In genomic region chr11:75347781-75348613, GRCh38 we compare ENCODE assay signal across 10 cellular contexts. TPM values are rescaled to one million over a fixed set of nuclear protein-coding genes. Genes with fewer than 3 reads are reported as not detected.
A peak's percentile ranks its signal among the peaks of the same experiment; 100 is the strongest.
DNase-seq lines count a peak whose midpoint lies in the region; ATAC-seq, FAIRE-seq and TF ChIP-seq lines count a peak whose summit lies in the region.
"Had no signal": no experiment of that assay in that cellular context is flagged by ENCODE, and none has a peak within 500 bp of the region (broad histone marks: within the 10 kb centered on the region; RNA-seq: fewer than 3 reads in every experiment).

No MANE protein-coding gene starts in this region.

- ATAC-seq in esophagus mucosa = no peak

- peak overlapping the region in 1 of 2 donors; percentile 19 for H3K27ac ChIP-seq in kidney (ENCODE audit: low read depth in 2 of 2, low read length in 2 of 2)
- H3K27ac ChIP-seq: parathyroid adenoma had no signal

- peak overlapping the region; percentile 54 for H3K27ac Mint-ChIP-seq in activated naive CD4-positive, alpha-beta T cell treated with anti-CD3 and anti-CD28 coated beads for 36 hours
- H3K27ac Mint-ChIP-seq in activated naive CD4-positive, alpha-beta T cell treated with anti-CD3 and anti-CD28 coated beads, Interleukin-2, amount 10 ng/mL, durations not matched to agents 7 days and 5 days = no peak overlapping the region
- H3K27ac Mint-ChIP-seq in activated T-helper 2 cell treated with anti-CD3 and anti-CD28 coated beads, Interferon-gamma antibody, Interleukin-2, Interleukin-4, amounts not matched to agents 10 μg/mL and 5 μg/mL and 100 μg/mL, durations not matched to agents 14 hours and 24 hours and 36 hours = peak overlapping the region; percentile 18
- H3K27ac Mint-ChIP-seq in type B pancreatic cell = no peak overlapping the region

- no peak overlapping the region for H3K4me3 Mint-ChIP-seq in activated naive CD4-positive, alpha-beta T cell treated with anti-CD3 and anti-CD28 coated beads for 36 hours
- H3K4me3 Mint-ChIP-seq in activated naive CD4-positive, alpha-beta T cell treated with anti-CD3 and anti-CD28 coated beads, Interleukin-2, amount 10 ng/mL, durations not matched to agents 7 days and 5 days = no peak overlapping the region
- no peak overlapping the region for H3K4me3 Mint-ChIP-seq in activated T-helper 2 cell treated with anti-CD3 and anti-CD28 coated beads, Interferon-gamma antibody, Interleukin-2, Interleukin-4, amounts not matched to agents 10 μg/mL and 5 μg/mL and 100 μg/mL, durations not matched to agents 14 hours and 24 hours and 36 hours (ENCODE audit: low read depth)
- H3K4me3 Mint-ChIP-seq in type B pancreatic cell = peak overlapping the region; percentile 18

- H3K4me1 ChIP-seq in kidney (ENCODE audit: control insufficient read depth in 1 of 2, insufficient read depth in 1 of 2, low read depth in 1 of 2, low read length in 2 of 2) = peaks cover 22 to 69% of the 10 kb centered on the region in 2 donors
- H3K4me1 ChIP-seq: parathyroid adenoma had no signal

- FAIRE-seq in kidney (lab: Jason Lieb, UNC) = no peak
- FAIRE-seq: TTC549 had no signal

- H3K4me3 ChIP-seq in kidney (ENCODE audit: low read length in 2 of 2) (no peak overlapping the region), lower leg skin (ENCODE audit: low read depth, poor library complexity, severe bottlenecking) (no peak overlapping the region)

- H3K36me3 Mint-ChIP-seq in activated naive CD4-positive, alpha-beta T cell treated with anti-CD3 and anti-CD28 coated beads for 36 hours (ENCODE audit: low read depth) = no peaks in the 10 kb centered on the region
- no peaks in the 10 kb centered on the region for H3K36me3 Mint-ChIP-seq in activated naive CD4-positive, alpha-beta T cell treated with anti-CD3 and anti-CD28 coated beads, Interleukin-2, amount 10 ng/mL, durations not matched to agents 7 days and 5 days
- H3K36me3 Mint-ChIP-seq in activated T-helper 2 cell treated with anti-CD3 and anti-CD28 coated beads, Interferon-gamma antibody, Interleukin-2, Interleukin-4, amounts not matched to agents 10 μg/mL and 5 μg/mL and 100 μg/mL, durations not matched to agents 14 hours and 24 hours and 36 hours (ENCODE audit: low read depth) = no peaks in the 10 kb centered on the region
- no peaks in the 10 kb centered on the region for H3K36me3 Mint-ChIP-seq in type B pancreatic cell

- no peaks in the 10 kb centered on the region for H3K27me3 Mint-ChIP-seq in activated naive CD4-positive, alpha-beta T cell treated with anti-CD3 and anti-CD28 coated beads for 36 hours (ENCODE audit: low read depth)
- peaks cover 7% of the 10 kb centered on the region for H3K27me3 Mint-ChIP-seq in activated naive CD4-positive, alpha-beta T cell treated with anti-CD3 and anti-CD28 coated beads, Interleukin-2, amount 10 ng/mL, durations not matched to agents 7 days and 5 days
- no peaks in the 10 kb centered on the region for H3K27me3 Mint-ChIP-seq in activated T-helper 2 cell treated with anti-CD3 and anti-CD28 coated beads, Interferon-gamma antibody, Interleukin-2, Interleukin-4, amounts not matched to agents 10 μg/mL and 5 μg/mL and 100 μg/mL, durations not matched to agents 14 hours and 24 hours and 36 hours (ENCODE audit: low read depth)
- peaks cover 2% of the 10 kb centered on the region for H3K27me3 Mint-ChIP-seq in type B pancreatic cell

- CTCF ChIA-PET in activated naive CD4-positive, alpha-beta T cell treated with anti-CD3 and anti-CD28 coated beads for 36 hours (lab: Charles Lee) = interaction anchor here (0.6 to 3.6 kb wide), 2 partner anchors 7 to 73 kb away, joined by 4 to 23 read pairs; no protein-coding TSS in a partner anchor
- CTCF ChIA-PET in activated naive CD4-positive, alpha-beta T cell treated with anti-CD3 and anti-CD28 coated beads, Interleukin-2, amount 10 ng/mL, durations not matched to agents 7 days and 5 days (lab: Charles Lee) = interaction anchor here (0.8 kb wide), 1 partner anchor 11 kb away, joined by 3 read pairs; no protein-coding TSS in a partner anchor

- no peak for DNase-seq in activated naive CD4-positive, alpha-beta T cell treated with anti-CD3 and anti-CD28 coated beads for 36 hours
- no peak for DNase-seq in activated naive CD4-positive, alpha-beta T cell treated with anti-CD3 and anti-CD28 coated beads, Interleukin-2, amount 10 ng/mL, durations not matched to agents 7 days and 5 days
- no peak for DNase-seq in activated T-helper 2 cell treated with anti-CD3 and anti-CD28 coated beads, Interferon-gamma antibody, Interleukin-2, Interleukin-4, amounts not matched to agents 10 μg/mL and 5 μg/mL and 100 μg/mL, durations not matched to agents 14 hours and 24 hours and 36 hours (ENCODE audit: low spot score)
- peak; percentile 63 for DNase-seq in kidney
- DNase-seq in type B pancreatic cell (ENCODE audit: extremely low spot score, unreplicated experiment) = no peak
- no peak for DNase-seq in lower leg skin (ENCODE audit: low spot score in 2 of 2)
- DNase-seq in NCI-H1048 (lab: John Stamatoyannopoulos, UW) = no peak

- H3K9me3 Mint-ChIP-seq in activated naive CD4-positive, alpha-beta T cell treated with anti-CD3 and anti-CD28 coated beads for 36 hours = no peaks in the 10 kb centered on the region
- H3K9me3 Mint-ChIP-seq in activated naive CD4-positive, alpha-beta T cell treated with anti-CD3 and anti-CD28 coated beads, Interleukin-2, amount 10 ng/mL, durations not matched to agents 7 days and 5 days = no peaks in the 10 kb centered on the region
- H3K9me3 Mint-ChIP-seq in activated T-helper 2 cell treated with anti-CD3 and anti-CD28 coated beads, Interferon-gamma antibody, Interleukin-2, Interleukin-4, amounts not matched to agents 10 μg/mL and 5 μg/mL and 100 μg/mL, durations not matched to agents 14 hours and 24 hours and 36 hours = no peaks in the 10 kb centered on the region
- H3K9me3 Mint-ChIP-seq in type B pancreatic cell = no peaks in the 10 kb centered on the region

- H3K36me3 ChIP-seq in kidney (ENCODE audit: control insufficient read depth in 1 of 2, insufficient read depth in 2 of 2, low read length in 2 of 2) = no peaks in the 10 kb centered on the region

- H3K4me1 Mint-ChIP-seq in activated naive CD4-positive, alpha-beta T cell treated with anti-CD3 and anti-CD28 coated beads for 36 hours (ENCODE audit: low read depth) = peaks cover 86% of the 10 kb centered on the region
- H3K4me1 Mint-ChIP-seq in activated naive CD4-positive, alpha-beta T cell treated with anti-CD3 and anti-CD28 coated beads, Interleukin-2, amount 10 ng/mL, durations not matched to agents 7 days and 5 days = peaks cover 69% of the 10 kb centered on the region
- peaks cover 44% of the 10 kb centered on the region for H3K4me1 Mint-ChIP-seq in activated T-helper 2 cell treated with anti-CD3 and anti-CD28 coated beads, Interferon-gamma antibody, Interleukin-2, Interleukin-4, amounts not matched to agents 10 μg/mL and 5 μg/mL and 100 μg/mL, durations not matched to agents 14 hours and 24 hours and 36 hours (ENCODE audit: low read depth)
- H3K4me1 Mint-ChIP-seq in type B pancreatic cell (ENCODE audit: unreplicated experiment) = peaks cover 60% of the 10 kb centered on the region

- intact Hi-C loops in activated naive CD4-positive, alpha-beta T cell treated with anti-CD3 and anti-CD28 coated beads for 36 hours (cut with micrococcal nuclease) = loop anchor here (10.0 kb wide), 1 partner anchor 853 kb away; the partner anchor contains the start of gene LIPT2
- intact Hi-C loops in activated T-helper 2 cell treated with anti-CD3 and anti-CD28 coated beads, Interferon-gamma antibody, Interleukin-2, Interleukin-4, amounts not matched to agents 10 μg/mL and 5 μg/mL and 100 μg/mL, durations not matched to agents 14 hours and 24 hours and 36 hours (cut with micrococcal nuclease) = no loop called here
- intact Hi-C loops in kidney (cut with DNase I) (no loop called here), lower leg skin (cut with DNase I; ENCODE audit: low total_unique reads) (no loop called here)

- 23% methylated on average over 8 of the region's 8 CpGs for WGBS in lower leg skin, 2 donors

- H3K9me3 ChIP-seq in kidney (ENCODE audit: control insufficient read depth in 1 of 2, low read length in 2 of 2) = no peaks in the 10 kb centered on the region

- no peak overlapping the region for H3K9ac ChIP-seq in kidney (ENCODE audit: low read length in 2 of 2)
- H3K9ac ChIP-seq: parathyroid adenoma had no signal

- TF ChIP-seq CTCF in kidney (IDR thresholded peaks at IDR 0.05; ENCODE audit: borderline replicate concordance, extremely low read depth, insufficient read depth) (no peak), type B pancreatic cell (conservative IDR thresholded peaks at IDR 0.05) (no peak), lower leg skin (IDR thresholded peaks at IDR 0.05) (no peak)

- no peak for TF ChIP-seq POLR2A in lower leg skin (IDR thresholded peaks at IDR 0.05)

RNA-seq across cellular contexts. Expression of gene ARRB1, which starts 3.5 kb away (rescaled TPM):
- 10 to 100 TPM; 15.7 to 16.6 TPM for total RNA-seq in activated naive CD4-positive, alpha-beta T cell treated with anti-CD3 and anti-CD28 coated beads for 36 hours
- total RNA-seq in activated T-helper 2 cell treated with anti-CD3 and anti-CD28 coated beads, Interferon-gamma antibody, Interleukin-2, Interleukin-4, amounts not matched to agents 10 μg/mL and 5 μg/mL and 100 μg/mL, durations not matched to agents 14 hours and 24 hours and 36 hours = 15.1 and 19.3 TPM in 2 replicates
- total RNA-seq in kidney (53.8 TPM), type B pancreatic cell (ENCODE audit: low replicate concordance) (32.7 and 32.8 TPM in 2 replicates), esophagus mucosa (7.6 TPM), lower leg skin (100 to 1,000 TPM in 1 of 4 donors, 10 to 100 TPM in 3; 26.3 to 104 (median 29.3) TPM)
- polyA plus RNA-seq in kidney (ENCODE audit: insufficient read depth, low read depth, low replicate concordance) = 17.6 TPM

RNA-seq across cellular contexts. Expression of gene RPS3, which starts 51.3 kb away (rescaled TPM):
- total RNA-seq in activated naive CD4-positive, alpha-beta T cell treated with anti-CD3 and anti-CD28 coated beads for 36 hours = 1,000 to 10,000 TPM; 5,069 to 5,116 TPM
- total RNA-seq in activated T-helper 2 cell treated with anti-CD3 and anti-CD28 coated beads, Interferon-gamma antibody, Interleukin-2, Interleukin-4, amounts not matched to agents 10 μg/mL and 5 μg/mL and 100 μg/mL, durations not matched to agents 14 hours and 24 hours and 36 hours = 3,460 and 3,552 TPM in 2 replicates
- total RNA-seq in kidney (1,724 TPM), type B pancreatic cell (ENCODE audit: low replicate concordance) (3,170 and 3,442 TPM in 2 replicates), esophagus mucosa (2,660 TPM), lower leg skin (1,000 to 10,000 TPM; 1,197 to 2,282 (median 2,051) TPM)
- 1,510 TPM for polyA plus RNA-seq in kidney (ENCODE audit: insufficient read depth, low read depth, low replicate concordance)

Comparison
In these comparisons a context has a peak if more than half of its experiments do, and no peak if none do; other contexts are left out.
1. H3K27ac Mint-ChIP-seq: peak in activated naive CD4-positive, alpha-beta T cell treated with anti-CD3 and anti-CD28 coated beads for 36 hours (single experiment) and activated T-helper 2 cell treated with anti-CD3 and anti-CD28 coated beads, Interferon-gamma antibody, Interleukin-2, Interleukin-4, amounts not matched to agents 10 μg/mL and 5 μg/mL and 100 μg/mL, durations not matched to agents 14 hours and 24 hours and 36 hours (single experiment); none in activated naive CD4-positive, alpha-beta T cell treated with anti-CD3 and anti-CD28 coated beads, Interleukin-2, amount 10 ng/mL, durations not matched to agents 7 days and 5 days (single experiment) and type B pancreatic cell (single experiment).